Comparison of ENCODE assay signal across 15 cellular contexts in genomic region chr9:78286125-78286524, GRCh38. TPM values are rescaled to one million over a fixed set of nuclear protein-coding genes. Genes with fewer than 3 reads are reported as not detected.
A peak's percentile ranks its signal among the peaks of the same experiment; 100 is the strongest.
DNase-seq lines count a peak whose midpoint lies in the region; ATAC-seq and TF ChIP-seq lines count a peak whose summit lies in the region.
"Had no signal": no experiment of that assay in that cellular context is flagged by ENCODE, and none has a peak within 500 bp of the region (broad histone marks: within the 10 kb centered on the region; RNA-seq: fewer than 3 reads in every experiment).

No MANE protein-coding gene starts in this region.

- peak overlapping the region; percentile 4 for H2AK5ac ChIP-seq in mesenchymal stem cell (ENCODE audit: low read length, severe bottlenecking)

- no peaks in the 10 kb centered on the region for H3K36me3 ChIP-seq in mesenchymal stem cell (ENCODE audit: control insufficient read depth in 1 of 2, insufficient read depth in 2 of 2, low read depth in 1 of 2, low read length in 2 of 2)

- DNase-seq in stimulated activated naive CD8-positive, alpha-beta T cell treated with anti-CD3 and anti-CD28 coated beads, Interleukin-15, amount 100 ng/mL, for 72 hours, result no peak
- DNase-seq in stimulated activated naive CD8-positive, alpha-beta T cell treated with anti-CD3 and anti-CD28 coated beads, Interleukin-15, Interleukin-2, amounts not matched to agents 100 U/mL and 50 U/mL, for 24 hours, result no peak
- DNase-seq in left lobe of liver (ENCODE audit: low spot score) (no peak), mesenchymal stem cell (no peak), type B pancreatic cell (ENCODE audit: extremely low spot score, unreplicated experiment) (no peak), DMS79 treated with DMSO at 0.1 percent for 48 hours (lab: John Stamatoyannopoulos, UW) (no peak)
- no peak for DNase-seq in stimulated activated naive CD4-positive, alpha-beta T cell (lab: John Stamatoyannopoulos, UW)
- DNase-seq: 8988T; Calu3; CD8-positive, alpha-beta T cell; HCEC 1CT had no signal

- no peaks in the 10 kb centered on the region for H3K36me3 Mint-ChIP-seq in type B pancreatic cell
- H3K36me3 Mint-ChIP-seq: CD8-positive, alpha-beta T cell; IgD-negative memory B cell had no signal

- no peak overlapping the region for H2BK120ac ChIP-seq in mesenchymal stem cell (ENCODE audit: low read depth, low read length)

- H4K91ac ChIP-seq in mesenchymal stem cell (ENCODE audit: low read length), result no peak overlapping the region

- no peaks in the 10 kb centered on the region for H3K4me1 Mint-ChIP-seq in stimulated activated naive CD8-positive, alpha-beta T cell treated with anti-CD3 and anti-CD28 coated beads, Interleukin-15, amount 100 ng/mL, for 72 hours
- H3K4me1 Mint-ChIP-seq in type B pancreatic cell (ENCODE audit: unreplicated experiment), result peaks cover 16% of the 10 kb centered on the region
- H3K4me1 Mint-ChIP-seq: IgD-negative memory B cell had no signal

- no peak overlapping the region for H3K23ac ChIP-seq in mesenchymal stem cell (ENCODE audit: low read length in 2 of 2)

- H3K9me3 ChIP-seq in mesenchymal stem cell (ENCODE audit: control insufficient read depth, low read length), result no peaks in the 10 kb centered on the region

- H3K79me1 ChIP-seq in mesenchymal stem cell (replicated peaks; ENCODE audit: low read length, poor library complexity, severe bottlenecking), result no peaks in the 10 kb centered on the region

- no peak overlapping the region for H3K4ac ChIP-seq in mesenchymal stem cell (ENCODE audit: low read depth in 1 of 2, low read length in 2 of 2)

- no peak overlapping the region for H2BK12ac ChIP-seq in mesenchymal stem cell (ENCODE audit: low read length in 2 of 2)

- no peak overlapping the region for H4K8ac ChIP-seq in mesenchymal stem cell (ENCODE audit: low read length)

- H3K14ac ChIP-seq in mesenchymal stem cell (ENCODE audit: low read length in 2 of 2), result no peak overlapping the region

- no peak overlapping the region for H3K9ac ChIP-seq in mesenchymal stem cell (ENCODE audit: low read length)
- H3K9ac ChIP-seq: BLaER1 had no signal

- peaks cover 13% of the 10 kb centered on the region for H3K4me1 ChIP-seq in mesenchymal stem cell (ENCODE audit: control insufficient read depth, insufficient read depth, low read depth, low read length)

- no peak overlapping the region for H3K4me3 Mint-ChIP-seq in stimulated activated naive CD8-positive, alpha-beta T cell treated with anti-CD3 and anti-CD28 coated beads, Interleukin-15, amount 100 ng/mL, for 72 hours
- no peak overlapping the region for H3K4me3 Mint-ChIP-seq in type B pancreatic cell
- H3K4me3 Mint-ChIP-seq: CD8-positive, alpha-beta T cell; GM23338; IgD-negative memory B cell had no signal

- peak overlapping the region; percentile 32 for H3K27ac ChIP-seq in mesenchymal stem cell (ENCODE audit: low read length, poor library complexity, severe bottlenecking)
- H3K27ac ChIP-seq: BLaER1 had no signal

- H3K27ac Mint-ChIP-seq in stimulated activated naive CD8-positive, alpha-beta T cell treated with anti-CD3 and anti-CD28 coated beads, Interleukin-15, amount 100 ng/mL, for 72 hours, result no peak overlapping the region
- peak overlapping the region; percentile 53 for H3K27ac Mint-ChIP-seq in type B pancreatic cell
- H3K27ac Mint-ChIP-seq: CD8-positive, alpha-beta T cell; GM23338; IgD-negative memory B cell had no signal

- H3K9me3 Mint-ChIP-seq in stimulated activated naive CD8-positive, alpha-beta T cell treated with anti-CD3 and anti-CD28 coated beads, Interleukin-15, amount 100 ng/mL, for 72 hours, result peaks cover 0 to 4% of the 10 kb centered on the region in 2 donors
- H3K9me3 Mint-ChIP-seq in type B pancreatic cell, result peaks cover 5% of the 10 kb centered on the region
- H3K9me3 Mint-ChIP-seq: CD8-positive, alpha-beta T cell; GM23338 had no signal

- H3K4me3 ChIP-seq in mesenchymal stem cell (ENCODE audit: insufficient read depth in 1 of 2, low read depth in 1 of 2, low read length in 2 of 2), result no peak overlapping the region
- H3K4me3 ChIP-seq: BLaER1, GM23338 had no signal

- TF ChIP-seq CTCF in type B pancreatic cell (conservative IDR thresholded peaks at IDR 0.05), result no peak

- H3K27me3 Mint-ChIP-seq in stimulated activated naive CD8-positive, alpha-beta T cell treated with anti-CD3 and anti-CD28 coated beads, Interleukin-15, amount 100 ng/mL, for 72 hours, result no peaks in the 10 kb centered on the region
- no peaks in the 10 kb centered on the region for H3K27me3 Mint-ChIP-seq in type B pancreatic cell

- H2BK15ac ChIP-seq in mesenchymal stem cell (ENCODE audit: low read depth, poor library complexity, severe bottlenecking), result no peak overlapping the region

- peaks cover 0 to 8% of the 10 kb centered on the region in 2 experiments for H3K27me3 ChIP-seq in mesenchymal stem cell (ENCODE audit: control insufficient read depth in 1 of 2, insufficient read depth in 1 of 2, low read length in 2 of 2)
- H3K27me3 ChIP-seq: BLaER1 had no signal

- H3K18ac ChIP-seq in mesenchymal stem cell (ENCODE audit: low read depth in 1 of 2, low read length in 2 of 2), result no peak overlapping the region

- no peak overlapping the region for H2AFZ ChIP-seq in mesenchymal stem cell (ENCODE audit: low read depth, low read length)
- H2AFZ ChIP-seq: GM23338 had no signal

- ATAC-seq in stimulated activated naive CD8-positive, alpha-beta T cell treated with anti-CD3 and anti-CD28 coated beads, Interleukin-15, amount 100 ng/mL, for 72 hours, result peak; percentile 39
- no peak for ATAC-seq in stimulated activated naive CD8-positive, alpha-beta T cell treated with anti-CD3 and anti-CD28 coated beads, Interleukin-15, Interleukin-2, amounts not matched to agents 100 U/mL and 50 U/mL, for 24 hours
- ATAC-seq in left lobe of liver (peak; percentile 37), SK-N-SH treated with all-trans-retinoic acid at 6 μM for 48 hours (no peak)
- ATAC-seq: CD8-positive, alpha-beta T cell; GM23338 had no signal

- no peak overlapping the region for H3K4me2 ChIP-seq in mesenchymal stem cell (ENCODE audit: low read length, poor library complexity, severe bottlenecking)
- H3K4me2 ChIP-seq: BLaER1, GM23338 had no signal

- H2BK5ac ChIP-seq in mesenchymal stem cell (ENCODE audit: low read depth, low read length, poor library complexity, severe bottlenecking), result no peak overlapping the region

TF ChIP-seq in SK-N-SH treated with all-trans-retinoic acid at 6 μM for 48 hours, 23 proteins besides CTCF, POLR2A, EP300 and RAD21 (continues in another document):
- TF ChIP-seq GLIS3 (CRISPR knock-in tag; IDR thresholded peaks at IDR 0.05) (no peak), CREB5 (CRISPR knock-in tag; IDR thresholded peaks at IDR 0.05; ENCODE audit: low read depth) (no peak), ISL1 (CRISPR knock-in tag; IDR thresholded peaks at IDR 0.05) (no peak), POU6F1 (CRISPR knock-in tag; IDR thresholded peaks at IDR 0.05; ENCODE audit: borderline replicate concordance, low read depth) (no peak), ZFP30 (CRISPR knock-in tag; IDR thresholded peaks at IDR 0.05) (no peak), ZC3H10 (CRISPR knock-in tag; IDR thresholded peaks at IDR 0.05) (no peak), ESRRG (CRISPR knock-in tag; IDR thresholded peaks at IDR 0.05) (no peak), ZNF70 (CRISPR knock-in tag; IDR thresholded peaks at IDR 0.05) (no peak), TOX (CRISPR knock-in tag; IDR thresholded peaks at IDR 0.05; ENCODE audit: borderline replicate concordance) (no peak), CSRNP3 (CRISPR knock-in tag; IDR thresholded peaks at IDR 0.05) (no peak)

RNA-seq across cellular contexts. Expression of gene PSAT1, which starts 10.8 kb away (rescaled TPM):
- total RNA-seq in left lobe of liver (92.5 TPM), type B pancreatic cell (ENCODE audit: low replicate concordance) (68.9 and 74.2 TPM in 2 replicates)
- 93.9 TPM for polyA plus RNA-seq in mesenchymal stem cell (2013, experiment 1 of 2)
- polyA plus RNA-seq in mesenchymal stem cell (2013, experiment 2 of 2), result 102 TPM

RNA-seq across cellular contexts. Expression of gene CEP78, which starts 50.2 kb away (rescaled TPM):
- 10.8 TPM for total RNA-seq in left lobe of liver
- polyA plus RNA-seq in mesenchymal stem cell (2013, experiment 1 of 2), result 6.0 TPM
- 5.7 TPM for polyA plus RNA-seq in mesenchymal stem cell (2013, experiment 2 of 2)
- total RNA-seq in type B pancreatic cell (ENCODE audit: low replicate concordance), result 22.7 and 44.8 TPM in 2 replicates

Comparison
In these comparisons a context has a peak if more than half of its experiments do, and no peak if none do; other contexts are left out.
1. ATAC-seq: peak in stimulated activated naive CD8-positive, alpha-beta T cell treated with anti-CD3 and anti-CD28 coated beads, Interleukin-15, amount 100 ng/mL, for 72 hours (single experiment) and left lobe of liver (single experiment); none in stimulated activated naive CD8-positive, alpha-beta T cell treated with anti-CD3 and anti-CD28 coated beads, Interleukin-15, Interleukin-2, amounts not matched to agents 100 U/mL and 50 U/mL, for 24 hours (single experiment) and SK-N-SH treated with all-trans-retinoic acid at 6 μM for 48 hours (single experiment).